20 cellular contexts compared by ENCODE assay signal in the genomic region with DNA sequence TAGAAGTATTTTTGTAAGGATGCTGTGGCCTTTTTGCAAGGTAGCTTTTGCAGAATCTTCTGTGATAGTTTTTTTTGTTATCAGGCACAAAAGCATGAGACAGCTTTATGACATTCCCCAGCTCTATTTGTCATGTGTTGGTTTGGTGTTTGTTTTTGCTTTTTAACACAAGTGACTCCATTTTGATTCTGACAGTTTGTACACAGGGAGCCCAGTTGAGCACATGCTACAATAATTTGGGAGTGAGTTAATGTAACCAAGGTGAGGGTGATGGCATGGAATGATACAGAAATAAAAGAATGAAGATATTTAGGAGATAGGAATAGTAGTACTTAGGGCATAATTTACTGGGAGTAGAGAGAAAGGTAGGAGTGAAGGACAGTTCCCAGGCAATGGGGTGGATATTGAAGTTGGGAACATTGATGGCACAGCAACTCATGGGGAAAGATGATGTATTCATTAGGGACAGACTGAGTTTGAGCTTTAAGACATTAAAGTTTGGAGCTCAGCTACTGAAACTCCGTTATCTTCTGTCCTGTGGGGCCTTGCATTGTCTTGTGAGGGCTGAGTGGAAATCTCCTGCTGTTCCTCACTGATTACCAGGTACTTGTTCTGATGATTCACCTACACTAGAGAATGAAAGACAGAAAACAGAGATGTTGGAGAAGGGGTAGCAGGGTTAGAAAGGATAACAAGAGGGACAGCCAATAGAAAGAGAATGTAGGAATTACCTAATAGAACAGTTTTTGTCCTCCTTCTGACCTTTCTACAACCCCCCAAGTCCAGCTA.
"Had no signal": no experiment of that assay in that cellular context is flagged by ENCODE, and none has a peak within 500 bp of the region (broad histone marks: within the 10 kb centered on the region; RNA-seq: fewer than 3 reads in every experiment).

No MANE protein-coding gene starts in this region.

- H3K9me3 ChIP-seq: SK-N-SH had no signal

- DNase-seq: KBM-7, MV-4-11, NCI-H1048, NCI-H1105, NCI-H1417, NCI-H1436 treated with DMSO at 0.1 percent for 48 hours, NCI-H1694, NCI-H187 treated with DMSO at 0.1 percent for 48 hours, NCI-H2029 treated with DMSO at 0.1 percent for 48 hours, NCI-H2171, NCI-H226, NCI-H524, NCI-H526 treated with DMSO at 0.1 percent for 48 hours, NCI-H774, PC-3, SHP77, SK-N-SH, SW 1271, T-cell had no signal

- H3K9ac ChIP-seq: SK-N-SH had no signal

- H3K27ac ChIP-seq: RWPE1 had no signal

- H3K4me2 ChIP-seq: SK-N-SH had no signal
